ENCODE assay signal across 8 cellular contexts in genomic region chr12:124995200-124995961, GRCh38. TPM values are rescaled to one million over a fixed set of nuclear protein-coding genes. Genes with fewer than 3 reads are reported as not detected.
DNase-seq lines count a peak whose midpoint lies in the region; ATAC-seq and TF ChIP-seq lines count a peak whose summit lies in the region.

No MANE protein-coding gene starts in this region.

- peaks cover 5% of the 10 kb centered on the region for H3K36me3 Mint-ChIP-seq in activated naive CD4-positive, alpha-beta T cell treated with anti-CD3 and anti-CD28 coated beads, Interleukin-2, amount 10 ng/mL, durations not matched to agents 7 days and 5 days

- H3K4me3 ChIP-seq in transverse colon = peak overlapping the region in 3 of 4 donors; percentile 78 to 88 (median 85)

- TF ChIP-seq POLR2A in transverse colon (IDR thresholded peaks at IDR 0.05) = no peak

- no peaks in the 10 kb centered on the region for H3K27me3 Mint-ChIP-seq in activated naive CD4-positive, alpha-beta T cell treated with anti-CD3 and anti-CD28 coated beads, Interleukin-2, amount 10 ng/mL, durations not matched to agents 7 days and 5 days

- no peaks in the 10 kb centered on the region for H3K9me3 Mint-ChIP-seq in activated naive CD4-positive, alpha-beta T cell treated with anti-CD3 and anti-CD28 coated beads, Interleukin-2, amount 10 ng/mL, durations not matched to agents 7 days and 5 days

- intact Hi-C loops in transverse colon (cut with DNase I; ENCODE audit: low total_unique reads) = no loop called here

- CTCF ChIA-PET in activated naive CD4-positive, alpha-beta T cell treated with anti-CD3 and anti-CD28 coated beads, Interleukin-2, amount 10 ng/mL, durations not matched to agents 7 days and 5 days (lab: Charles Lee) = no interaction called here

- H3K4me1 ChIP-seq in transverse colon (peaks cover 0 to 30% (median 12%) of the 10 kb centered on the region in 4 donors), foreskin keratinocyte (peaks cover 4% of the 10 kb centered on the region)

- in situ Hi-C loops in transverse colon (cut with MboI; ENCODE audit: low pct_ligation_motif_present in 1 of 4, low pct_unique_long_range_greater_than_20kb in 1 of 4, low sequenced_read_pairs in 3 of 4) = no loop called here

- peak overlapping the region; percentile 76 to 84 (median 83) for H3K27ac ChIP-seq in transverse colon
- H3K27ac ChIP-seq in foreskin keratinocyte = no peak overlapping the region

- peak overlapping the region; percentile 93 for H3K27ac Mint-ChIP-seq in activated naive CD4-positive, alpha-beta T cell treated with anti-CD3 and anti-CD28 coated beads, Interleukin-2, amount 10 ng/mL, durations not matched to agents 7 days and 5 days

- peak overlapping the region; percentile 93 for H3K4me3 Mint-ChIP-seq in activated naive CD4-positive, alpha-beta T cell treated with anti-CD3 and anti-CD28 coated beads, Interleukin-2, amount 10 ng/mL, durations not matched to agents 7 days and 5 days

- DNase-seq in activated naive CD4-positive, alpha-beta T cell treated with anti-CD3 and anti-CD28 coated beads, Interleukin-2, amount 10 ng/mL, durations not matched to agents 7 days and 5 days = no peak
- DNase-seq in activated naive CD4-positive, alpha-beta T cell treated with anti-CD3 and anti-CD28 coated beads, Interleukin-2, amount 50 U/mL, for 16 hours = no peak
- DNase-seq in OCI-M1 (lab: John Stamatoyannopoulos, UW) (peak; percentile 78), germinal center (ENCODE audit: low spot score) (peak; percentile 69), transverse colon (peak; percentile 38), foreskin keratinocyte (no peak), SW 1271 (lab: John Stamatoyannopoulos, UW) (no peak)

- WGBS in transverse colon (ENCODE audit: low coverage in 1 of 2), 2 donors = 49 to 74% methylated on average over 11 to 14 of the region's 14 CpGs

- H3K36me3 ChIP-seq in transverse colon = no peaks in the 10 kb centered on the region

- no peaks in the 10 kb centered on the region for H3K9me3 ChIP-seq in transverse colon

- TF ChIP-seq EP300 in transverse colon (IDR thresholded peaks at IDR 0.05; ENCODE audit: low read depth) = no peak

- TF ChIP-seq CTCF in transverse colon (IDR thresholded peaks at IDR 0.05) (no peak), foreskin keratinocyte (conservative IDR thresholded peaks at IDR 0.05) (no peak)

- H3K4me1 Mint-ChIP-seq in activated naive CD4-positive, alpha-beta T cell treated with anti-CD3 and anti-CD28 coated beads, Interleukin-2, amount 10 ng/mL, durations not matched to agents 7 days and 5 days = peaks cover 35% of the 10 kb centered on the region

- H3K27me3 ChIP-seq in transverse colon (no peaks in the 10 kb centered on the region), foreskin keratinocyte (no peaks in the 10 kb centered on the region)

- no peak for ATAC-seq in HG02610 (IDR thresholded peaks at IDR 0.05; ENCODE audit: unreplicated experiment)
- no peak for ATAC-seq in foreskin keratinocyte

RNA-seq across cellular contexts. Expression of gene BRI3BP, which starts 1.9 kb away (rescaled TPM):
- total RNA-seq in transverse colon (10 to 100 TPM; 14.2 to 38.5 (median 23.1) TPM), foreskin keratinocyte (22.3 and 25.1 TPM in 2 replicates)
- 7.7 and 9.5 TPM in 2 replicates for polyA plus RNA-seq in foreskin keratinocyte

RNA-seq across cellular contexts. Expression of gene DHX37, which starts 6.5 kb away (rescaled TPM):
- 10 to 100 TPM in 3 of 4 donors, 1 to 10 TPM in 1; 10.0 to 19.5 (median 13.2) TPM for total RNA-seq in transverse colon
- 24.8 and 27.7 TPM in 2 replicates for total RNA-seq in foreskin keratinocyte
- 13.9 and 15.7 TPM in 2 replicates for polyA plus RNA-seq in foreskin keratinocyte

Comparison
In these comparisons a context has a peak if more than half of its experiments do, and no peak if none do; other contexts are left out.
1. DNase-seq: peak in OCI-M1 (single experiment), germinal center (single experiment) and transverse colon (single experiment); none in activated naive CD4-positive, alpha-beta T cell treated with anti-CD3 and anti-CD28 coated beads, Interleukin-2, amount 10 ng/mL, durations not matched to agents 7 days and 5 days (single experiment), activated naive CD4-positive, alpha-beta T cell treated with anti-CD3 and anti-CD28 coated beads, Interleukin-2, amount 50 U/mL, for 16 hours (single experiment), foreskin keratinocyte (0 of 2) and SW 1271 (0 of 2).